Comparison of ENCODE assay signal across 8 cellular contexts in the genomic region with DNA sequence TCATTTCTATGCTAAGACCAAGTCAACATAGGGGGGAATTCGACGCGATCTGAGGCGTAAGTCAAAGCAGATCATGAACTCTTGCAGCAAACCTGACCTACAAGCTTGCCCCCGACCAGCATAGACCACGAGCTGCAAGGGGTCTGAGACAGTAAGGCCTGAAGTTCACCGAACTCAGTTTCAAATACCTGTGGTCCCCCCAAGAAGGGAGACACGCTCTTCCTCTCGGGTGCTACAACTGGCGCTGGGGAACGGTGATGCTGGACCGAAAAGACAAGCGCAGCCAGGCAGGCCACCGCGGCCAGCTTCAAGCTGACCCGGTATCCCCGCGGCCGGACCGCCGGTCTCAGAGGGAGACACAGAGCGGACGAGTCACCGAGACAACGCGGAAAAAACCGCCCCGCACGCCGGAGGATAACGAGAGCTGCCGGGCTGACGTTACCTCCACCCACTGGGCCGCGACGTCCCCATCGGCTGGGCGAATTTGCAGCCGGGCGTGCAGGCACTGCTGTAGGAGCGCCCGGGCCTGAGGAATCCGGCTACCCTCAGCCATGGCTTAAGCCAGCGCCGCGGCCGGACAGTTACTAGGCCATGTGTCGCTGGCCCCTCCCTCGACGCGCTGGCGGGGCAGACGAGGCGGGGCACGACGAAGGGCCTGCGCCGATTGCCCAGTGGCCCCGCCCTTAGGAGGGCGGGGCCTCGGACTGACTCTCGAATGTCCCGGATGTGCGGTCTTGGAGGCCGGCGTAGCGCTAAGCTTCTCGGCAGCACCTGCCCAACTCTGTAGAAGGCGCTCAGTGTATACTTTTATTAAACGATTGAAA. TPM values are rescaled to one million over a fixed set of nuclear protein-coding genes. Genes with fewer than 3 reads are reported as not detected.
A peak's percentile ranks its signal among the peaks of the same experiment; 100 is the strongest.
DNase-seq lines count a peak whose midpoint lies in the region; ATAC-seq, FAIRE-seq and TF ChIP-seq lines count a peak whose summit lies in the region.

A gene (minus strand): TSS at position 666 of the 824 bp plus-strand sequence. CDS start 113 bp downstream, at position 553.

- DNase-seq in GM12892 (ENCODE audit: insufficient read length): peak; percentile 85
- peak; percentile 95 for DNase-seq in NCI-H1436 (lab: John Stamatoyannopoulos, UW)
- peak; percentile 82 to 93 (median 87) for DNase-seq in T-helper 1 cell
- DNase-seq in adrenal gland: peak; percentile 94 to 97 (median 95)
- peak; percentile 98 for DNase-seq in cardiac septum (ENCODE audit: low spot score)
- DNase-seq in posterior cingulate gyrus: peak; percentile 92 to 99 (median 96)
- DNase-seq in upper lobe of left lung: peak; percentile 97 to 98

- no peaks in the 10 kb centered on the region for H3K9me3 ChIP-seq in adrenal gland (replicated peaks in 1 of 3)
- no peaks in the 10 kb centered on the region for H3K9me3 ChIP-seq in upper lobe of left lung

- H3K4me1 ChIP-seq in adrenal gland (replicated peaks in 1 of 2) (peaks cover 13 to 21% of the 10 kb centered on the region in 2 donors), upper lobe of left lung (peaks cover 5 to 12% (median 10%) of the 10 kb centered on the region in 4 donors)

- TF ChIP-seq POLR2A in GM12892 (IDR thresholded peaks at IDR 0.05; ENCODE audit: low read depth, low read length): peak; percentile 90
- TF ChIP-seq POLR2A in adrenal gland (IDR thresholded peaks at IDR 0.05): peak; percentile 81 to 95
- peak in 3 of 4 donors; percentile 79 to 92 (median 87) for TF ChIP-seq POLR2A in upper lobe of left lung (IDR thresholded peaks at IDR 0.05)

- intact Hi-C loops in adrenal gland (cut with DNase I): no loop called here
- intact Hi-C loops in cardiac septum (cut with DNase I): loop anchor here (2.0 kb wide), 1 partner anchor 36 kb away; a partner anchor contains a TSS
- intact Hi-C loops in posterior cingulate gyrus (cut with DNase I): loop anchor here (2.0 to 10.0 kb wide), 3 partner anchors 36 to 798 kb away; a partner anchor contains a TSS

- no peaks in the 10 kb centered on the region for H3K27me3 ChIP-seq in adrenal gland
- no peaks in the 10 kb centered on the region for H3K27me3 ChIP-seq in upper lobe of left lung

- WGBS in adrenal gland, 4 donors: 0 to 4% (median 1%) methylated on average over 21 to 70 of the region's 70 CpGs
- WGBS in upper lobe of left lung, 2 donors: 0% methylated on average over 18 to 55 of the region's 70 CpGs

- no peak for TF ChIP-seq EP300 in upper lobe of left lung (IDR thresholded peaks at IDR 0.05)

- TF ChIP-seq CTCF in adrenal gland (IDR thresholded peaks at IDR 0.05) (no peak), upper lobe of left lung (IDR thresholded peaks at IDR 0.05) (peak in 2 of 6 experiments; percentile 13 to 19)

- ATAC-seq in HG02840 (IDR thresholded peaks at IDR 0.05; ENCODE audit: low FRiP score, unreplicated experiment): peak; percentile 99
- ATAC-seq in upper lobe of left lung (ENCODE audit: low FRiP score in 2 of 2): peak; percentile 100

- FAIRE-seq in GM12892 (lab: Jason Lieb, UNC): peak; percentile 97

- H3K27ac ChIP-seq in adrenal gland (peak within 1 kb of the TSS; percentile 80 to 98 (median 92)), upper lobe of left lung (peak within 1 kb of the TSS; percentile 82 to 92 (median 89))

- H3K4me3 ChIP-seq in adrenal gland (peak within 1 kb of the TSS; percentile 8 to 77 (median 40)), upper lobe of left lung (peak within 1 kb of the TSS; percentile 63 to 81 (median 75))

- H3K36me3 ChIP-seq in adrenal gland (replicated peaks in 1 of 2): peaks cover 0 to 8% of the 10 kb centered on the region in 2 donors
- H3K36me3 ChIP-seq in upper lobe of left lung: peaks cover 0 to 8% (median 1%) of the 10 kb centered on the region in 4 donors

RNA-seq across cellular contexts. Expression of the gene that starts here (rescaled TPM):
- 13.9 TPM for polyA plus RNA-seq in GM12892 (2012; ENCODE audit: missing spikeins)
- 10 to 100 TPM; 20.7 to 50.1 (median 28.8) TPM for total RNA-seq in adrenal gland
- polyA plus RNA-seq in adrenal gland: 10 to 100 TPM in 1 of 3 donors, 1 to 10 TPM in 2; 6.0 to 22.2 (median 8.0) TPM
- 5.6 TPM for total RNA-seq in cardiac septum
- total RNA-seq in upper lobe of left lung: 10 to 100 TPM; 15.6 to 42.4 (median 20.8) TPM

Comparison
In these comparisons a context has a peak if more than half of its experiments do, and no peak if none do; other contexts are left out.
1. Peak in every context shown above with its lines: DNase-seq, ATAC-seq, H3K4me3 ChIP-seq and H3K27ac ChIP-seq.
2. intact Hi-C loops: an anchor here in cardiac septum (2.0 kb wide) and posterior cingulate gyrus (2.0 to 10.0 kb wide); none called in adrenal gland.